8 cellular contexts compared by ENCODE assay signal in the genomic region with DNA sequence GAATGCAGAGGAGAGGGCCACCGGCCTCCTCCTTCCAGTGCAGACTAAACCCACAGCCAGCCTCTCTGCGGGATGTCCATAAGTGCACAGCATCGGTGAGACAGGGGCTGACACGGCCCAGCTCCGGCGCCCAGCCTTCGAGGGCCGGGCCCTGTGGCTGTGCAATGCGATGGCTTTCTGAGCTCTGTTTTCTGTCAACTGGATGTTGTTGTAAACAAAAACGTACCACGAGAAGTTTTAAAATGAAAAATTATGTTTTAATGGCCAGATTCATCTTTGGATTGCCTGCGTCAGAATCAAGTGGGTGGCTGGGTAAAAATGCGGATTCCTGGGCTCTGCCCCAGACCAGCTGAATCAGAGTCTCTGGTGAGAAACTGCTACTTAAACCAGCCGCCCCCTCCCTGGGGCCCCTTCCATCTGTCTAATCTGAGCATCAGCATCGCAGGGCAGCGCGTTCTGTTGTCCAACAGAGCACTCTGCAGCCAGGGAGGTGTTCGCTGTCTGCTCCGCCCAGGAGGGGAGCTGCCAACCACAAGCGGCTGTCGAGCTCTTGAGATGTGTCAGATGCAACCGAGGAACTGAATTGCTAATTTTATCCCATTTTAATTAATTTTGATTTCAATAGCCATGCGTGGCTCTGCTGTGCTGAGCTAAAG.
DNase-seq lines count a peak whose midpoint lies in the region; ATAC-seq, FAIRE-seq and TF ChIP-seq lines count a peak whose summit lies in the region.

No MANE protein-coding gene starts in this region.

- DNase-seq in MG63: peak; percentile 31
- no peak for DNase-seq in ascending aorta (ENCODE audit: low spot score in 2 of 2)
- no peak for DNase-seq in spleen
- no peak for DNase-seq in omental fat pad (ENCODE audit: low spot score)
- DNase-seq in AML-193 (lab: John Stamatoyannopoulos, UW): no peak
- DNase-seq in LoVo (ENCODE audit: low spot score): no peak

- ATAC-seq in omental fat pad (ENCODE audit: low FRiP score) (no peak), GM18861 (IDR thresholded peaks at IDR 0.05; ENCODE audit: unreplicated experiment) (no peak)

- WGBS in spleen, 5 donors: 56 to 79% (median 66%) methylated on average over 21 to 23 of the region's 23 CpGs

- no peak for TF ChIP-seq CTCF in ascending aorta (IDR thresholded peaks at IDR 0.05)
- TF ChIP-seq CTCF in spleen (IDR thresholded peaks at IDR 0.05 in 8 of 11, conservative IDR thresholded peaks at IDR 0.05 in 3 of 11): no peak
- no peak for TF ChIP-seq CTCF in omental fat pad (IDR thresholded peaks at IDR 0.05)

- H3K27me3 ChIP-seq in MG63: no peaks in the 10 kb centered on the region
- H3K27me3 ChIP-seq in ascending aorta: no peaks in the 10 kb centered on the region
- H3K27me3 ChIP-seq in spleen (replicated peaks in 1 of 7): no peaks in the 10 kb centered on the region

- H3K9me3 ChIP-seq in MG63: no peaks in the 10 kb centered on the region
- no peaks in the 10 kb centered on the region for H3K9me3 ChIP-seq in ascending aorta
- H3K9me3 ChIP-seq in spleen: no peaks in the 10 kb centered on the region

- no peak for TF ChIP-seq POLR2A in spleen (IDR thresholded peaks at IDR 0.05)

- peak overlapping the region; percentile 25 to 28 for H3K27ac ChIP-seq in ascending aorta
- H3K27ac ChIP-seq in spleen: peak overlapping the region in 6 of 8 donors; percentile 58 to 75 (median 66)

- H3K36me3 ChIP-seq in MG63: peaks cover 38% of the 10 kb centered on the region
- peaks cover 29 to 50% of the 10 kb centered on the region in 2 donors for H3K36me3 ChIP-seq in ascending aorta
- H3K36me3 ChIP-seq in spleen: peaks cover 0 to 81% (median 40%) of the 10 kb centered on the region in 6 donors

- intact Hi-C loops in ascending aorta (cut with DNase I): loop anchor here (10.0 kb wide), 1 partner anchor 1043 kb away; a partner anchor contains a TSS
- intact Hi-C loops in spleen (cut with DNase I; ENCODE audit: low total_unique reads): no loop called here

- H3K4me1 ChIP-seq in ascending aorta: peaks cover under 1 to 13% of the 10 kb centered on the region in 2 donors
- H3K4me1 ChIP-seq in spleen: peaks cover 34 to 84% (median 59%) of the 10 kb centered on the region in 6 donors

- peak; percentile 87 for FAIRE-seq in islet of Langerhans (lab: Jason Lieb, UNC)

- H3K4me3 ChIP-seq in MG63 (no peak overlapping the region), ascending aorta (no peak overlapping the region), spleen (no peak overlapping the region)
